ENCODE assay signal across 24 cellular contexts in the genomic region with DNA sequence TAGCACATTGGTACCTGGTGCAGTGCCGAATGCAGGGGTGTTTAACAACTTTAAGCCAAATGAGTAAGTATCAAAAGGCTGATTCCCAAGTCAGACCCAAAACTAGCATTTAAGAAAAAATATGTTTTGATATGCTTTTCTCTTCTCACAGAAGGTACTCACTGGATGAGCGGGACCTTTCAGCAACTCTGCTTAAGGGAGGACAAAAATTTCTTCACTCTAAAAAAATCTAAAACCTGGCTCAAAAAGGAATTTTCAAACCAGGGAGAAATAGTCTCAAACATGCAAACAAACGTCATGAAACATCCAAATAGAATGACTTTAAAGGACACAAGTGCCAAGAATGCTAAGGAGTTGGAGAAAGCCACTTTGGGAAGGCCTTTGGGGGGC.
DNase-seq lines count a peak whose midpoint lies in the region; ATAC-seq and TF ChIP-seq lines count a peak whose summit lies in the region.
"Had no signal": no experiment of that assay in that cellular context is flagged by ENCODE, and none has a peak within 500 bp of the region (broad histone marks: within the 10 kb centered on the region; RNA-seq: fewer than 3 reads in every experiment).

No MANE protein-coding gene starts in this region.

- H3K36me3 ChIP-seq in breast epithelium, result no peaks in the 10 kb centered on the region
- H3K36me3 ChIP-seq in stomach, result no peaks in the 10 kb centered on the region
- H3K36me3 ChIP-seq: ovary had no signal

- H3K4me1 ChIP-seq in breast epithelium (no peaks in the 10 kb centered on the region), stomach (peaks cover 0 to 19% (median 8%) of the 10 kb centered on the region in 4 donors)
- H3K4me1 ChIP-seq: foreskin keratinocyte had no signal

- BruUV-seq in MCF 10A (replicated peaks; lab: Mats Ljungman, UMichigan), result no TSS peak

- 57 to 70% (median 66%) methylated on average over 3 of the region's 3 CpGs for WGBS in stomach, 5 donors

- ATAC-seq in left ventricle myocardium superior (peak; percentile 71), GM21717 (IDR thresholded peaks at IDR 0.05; ENCODE audit: unreplicated experiment) (no peak)
- ATAC-seq: foreskin keratinocyte; GM23338; left lobe of liver; Panc1; stimulated activated naive CD8-positive, alpha-beta T cell treated with anti-CD3 and anti-CD28 coated beads, Interleukin-15, amount 100 ng/mL, for 72 hours had no signal

- no peaks in the 10 kb centered on the region for H3K9me3 Mint-ChIP-seq in MCF 10A (ENCODE audit: unreplicated experiment)
- H3K9me3 Mint-ChIP-seq: GM23338, nephron had no signal

- H3K9me3 ChIP-seq in breast epithelium (no peaks in the 10 kb centered on the region), stomach (no peaks in the 10 kb centered on the region)
- H3K9me3 ChIP-seq: ovary had no signal

- H3K4me3 ChIP-seq in breast epithelium, result no peak overlapping the region
- no peak overlapping the region for H3K4me3 ChIP-seq in stomach
- H3K4me3 ChIP-seq: GM23338, ovary had no signal

- TF ChIP-seq EP300 in stomach (IDR thresholded peaks at IDR 0.05), result no peak

- no peak overlapping the region for H3K27ac Mint-ChIP-seq in MCF 10A (ENCODE audit: low read depth, unreplicated experiment)
- H3K27ac Mint-ChIP-seq: CD4-positive, alpha-beta memory T cell; GM23338; nephron; stimulated activated naive CD8-positive, alpha-beta T cell treated with anti-CD3 and anti-CD28 coated beads, Interleukin-15, amount 100 ng/mL, for 72 hours had no signal

- H3K27me3 ChIP-seq in breast epithelium (no peaks in the 10 kb centered on the region), stomach (no peaks in the 10 kb centered on the region)
- H3K27me3 ChIP-seq: foreskin keratinocyte, ovary had no signal

- H3K4me3 Mint-ChIP-seq in MCF 10A (ENCODE audit: unreplicated experiment), result no peak overlapping the region
- H3K4me3 Mint-ChIP-seq: CD4-positive, alpha-beta memory T cell; central memory CD8-positive, alpha-beta T cell; GM23338; nephron; stimulated activated naive CD8-positive, alpha-beta T cell treated with anti-CD3 and anti-CD28 coated beads, Interleukin-15, amount 100 ng/mL, for 72 hours had no signal

- CTCF ChIA-PET in MCF 10A (lab: Yijun Ruan, JAX), result no interaction called here

- H3K4me1 Mint-ChIP-seq in MCF 10A (ENCODE audit: insufficient read depth, unreplicated experiment), result peaks cover 4% of the 10 kb centered on the region
- H3K4me1 Mint-ChIP-seq: CD4-positive, alpha-beta memory T cell; central memory CD8-positive, alpha-beta T cell; GM23338; stimulated activated naive CD8-positive, alpha-beta T cell treated with anti-CD3 and anti-CD28 coated beads, Interleukin-15, amount 100 ng/mL, for 72 hours had no signal

- no peak for TF ChIP-seq POLR2A in breast epithelium (IDR thresholded peaks at IDR 0.05)
- no peak for TF ChIP-seq POLR2A in stomach (IDR thresholded peaks at IDR 0.05)

- DNase-seq in breast epithelium (ENCODE audit: low spot score in 2 of 2) (no peak), MCF 10A (ENCODE audit: unreplicated experiment) (no peak), left ventricle myocardium superior (no peak), stomach (no peak), NCI-H1105 treated with DMSO at 0.1 percent for 48 hours (lab: John Stamatoyannopoulos, UW) (no peak), substantia nigra (lab: John Stamatoyannopoulos, UW) (no peak), posterior cingulate gyrus (no peak)
- DNase-seq: activated CD4-positive, alpha-beta T cell treated with anti-CD3 and anti-CD28 coated beads, Interleukin-2, amount 50 U/mL, for 48 hours; activated CD8-positive, alpha-beta memory T cell treated with anti-CD3 and anti-CD28 coated beads, Interleukin-2, amount 50 U/mL, for 4 hours; activated naive CD4-positive, alpha-beta T cell treated with anti-CD3 and anti-CD28 coated beads, Interleukin-2, amount 50 U/mL, for 16 hours; AML-193; CD4-positive, alpha-beta memory T cell; DMS 273 treated with DMSO at 0.1 percent for 48 hours; NCI-H2171 treated with DMSO at 0.1 percent for 48 hours; stimulated activated naive CD8-positive, alpha-beta T cell treated with anti-CD3 and anti-CD28 coated beads, Interleukin-15, amount 100 ng/mL, for 72 hours had no signal

- TF ChIP-seq CTCF in breast epithelium (IDR thresholded peaks at IDR 0.05), result no peak
- no peak for TF ChIP-seq CTCF in MCF 10A (IDR thresholded peaks at IDR 0.05; ENCODE audit: unreplicated experiment)
- no peak for TF ChIP-seq CTCF in stomach (IDR thresholded peaks at IDR 0.05)

- POLR2A ChIA-PET in MCF 10A (lab: Yijun Ruan, JAX), result no interaction called here

- H3K27me3 Mint-ChIP-seq in MCF 10A (ENCODE audit: insufficient read depth, unreplicated experiment), result no peaks in the 10 kb centered on the region
- H3K27me3 Mint-ChIP-seq: CD4-positive, alpha-beta memory T cell; central memory CD8-positive, alpha-beta T cell; stimulated activated naive CD8-positive, alpha-beta T cell treated with anti-CD3 and anti-CD28 coated beads, Interleukin-15, amount 100 ng/mL, for 72 hours had no signal

- intact Hi-C loops in breast epithelium (cut with DNase I; ENCODE audit: low total_unique reads) (no loop called here), MCF 10A (cut with micrococcal nuclease) (no loop called here), left ventricle myocardium superior (cut with micrococcal nuclease) (no loop called here), stomach (cut with DNase I; ENCODE audit: low total_unique reads) (no loop called here), posterior cingulate gyrus (cut with DNase I) (no loop called here)

- peak overlapping the region; percentile 77 to 83 for H3K27ac ChIP-seq in breast epithelium
- peak overlapping the region in 4 of 5 donors; percentile 47 to 70 (median 52) for H3K27ac ChIP-seq in stomach
- no peak overlapping the region for H3K27ac ChIP-seq in substantia nigra (ENCODE audit: low read depth, low read length, poor library complexity, severe bottlenecking)
- H3K27ac ChIP-seq: 22Rv1, foreskin keratinocyte, ovary had no signal

- no peaks in the 10 kb centered on the region for H3K36me3 Mint-ChIP-seq in MCF 10A (ENCODE audit: insufficient read depth, unreplicated experiment)
- H3K36me3 Mint-ChIP-seq: CD4-positive, alpha-beta memory T cell had no signal
